ENCODE assay signal across 10 cellular contexts in the genomic region with DNA sequence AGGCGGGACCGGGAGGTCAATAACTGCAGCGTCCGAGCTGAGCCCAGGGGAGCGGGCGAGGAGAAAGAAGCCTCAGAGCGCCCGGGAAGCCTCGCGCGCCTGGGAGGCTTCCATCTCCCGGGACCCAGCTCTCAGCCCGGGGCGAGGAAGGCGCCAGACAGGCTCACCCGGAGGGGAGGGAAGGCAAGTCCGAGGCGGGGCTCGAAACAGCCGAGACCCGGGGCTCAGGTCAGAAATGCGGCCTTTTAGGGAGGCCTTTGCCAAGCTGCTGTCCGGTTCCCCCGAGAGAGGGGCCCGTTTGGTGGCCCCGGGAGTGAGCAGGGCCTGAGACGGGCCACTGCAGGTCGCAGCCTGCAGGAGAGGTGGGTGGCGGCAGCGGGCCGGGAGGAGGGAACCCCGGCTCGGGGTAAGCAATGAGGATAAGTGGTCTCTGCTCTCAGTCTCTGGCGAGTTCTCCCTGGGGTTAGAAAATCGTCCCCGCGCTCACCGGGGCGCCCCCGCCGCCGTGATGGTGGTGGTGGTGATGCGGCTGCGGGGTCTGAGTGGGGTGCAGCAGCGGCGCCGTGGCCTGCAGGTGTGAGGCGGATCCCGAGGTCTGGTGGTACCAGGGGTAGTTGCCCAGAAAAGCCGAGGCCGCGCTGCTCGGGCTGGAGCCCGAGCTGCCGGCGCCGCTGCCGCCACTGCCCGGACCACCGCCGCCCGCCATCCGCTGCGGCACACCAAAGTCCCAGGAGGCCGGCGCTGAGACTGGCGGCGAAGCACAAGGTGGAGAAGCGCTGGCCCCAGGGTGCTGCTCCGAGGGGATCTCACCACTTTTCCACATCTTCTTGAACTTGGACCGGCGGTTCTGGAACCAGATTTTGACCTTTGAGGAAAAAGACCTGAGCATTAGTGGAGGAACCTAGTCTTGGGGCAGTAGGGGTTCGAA. TPM values are rescaled to one million over a fixed set of nuclear protein-coding genes. Genes with fewer than 3 reads are reported as not detected.
DNase-seq lines count a peak whose midpoint lies in the region; ATAC-seq lines count a peak whose summit lies in the region.
"Had no signal": no experiment of that assay in that cellular context is flagged by ENCODE, and none has a peak within 500 bp of the region (broad histone marks: within the 10 kb centered on the region; RNA-seq: fewer than 3 reads in every experiment).

No MANE protein-coding gene starts in this region.

- no peaks in the 10 kb centered on the region for H3K36me3 ChIP-seq in ACC112 (ENCODE audit: insufficient read depth, low read length)
- H3K36me3 ChIP-seq: left lung had no signal

- POLR2A ChIA-PET in activated CD4-positive, alpha-beta memory T cell treated with anti-CD3 and anti-CD28 coated beads, Interleukin-2, amount 10 ng/mL, durations not matched to agents 7 days and 5 days (lab: Charles Lee): interaction anchor here (0.6 kb wide), 1 partner anchor 15 kb away, joined by 3 read pairs; a partner anchor contains a TSS

- H3K27ac Mint-ChIP-seq in activated CD4-positive, alpha-beta memory T cell treated with anti-CD3 and anti-CD28 coated beads, Interleukin-2, amount 10 ng/mL, durations not matched to agents 7 days and 5 days: peak overlapping the region; percentile 18
- peak overlapping the region in 3 of 6 donors; percentile 35 to 88 (median 70) for H3K27ac Mint-ChIP-seq in immature natural killer cell

- no peaks in the 10 kb centered on the region for H3K9me3 Mint-ChIP-seq in activated CD4-positive, alpha-beta memory T cell treated with anti-CD3 and anti-CD28 coated beads, Interleukin-2, amount 10 ng/mL, durations not matched to agents 7 days and 5 days
- peaks cover 0 to 5% (median 0%) of the 10 kb centered on the region in 6 donors for H3K9me3 Mint-ChIP-seq in immature natural killer cell

- peaks cover 12% of the 10 kb centered on the region for H3K36me3 Mint-ChIP-seq in activated CD4-positive, alpha-beta memory T cell treated with anti-CD3 and anti-CD28 coated beads, Interleukin-2, amount 10 ng/mL, durations not matched to agents 7 days and 5 days (ENCODE audit: low read depth)
- H3K36me3 Mint-ChIP-seq in immature natural killer cell: peaks cover 0 to 5% (median 0%) of the 10 kb centered on the region in 3 donors

- H3K27me3 ChIP-seq in ACC112 (ENCODE audit: insufficient read depth, low read length): no peaks in the 10 kb centered on the region

- peaks cover 62% of the 10 kb centered on the region for H3K4me1 Mint-ChIP-seq in activated CD4-positive, alpha-beta memory T cell treated with anti-CD3 and anti-CD28 coated beads, Interleukin-2, amount 10 ng/mL, durations not matched to agents 7 days and 5 days
- peaks cover 54 to 74% of the 10 kb centered on the region in 2 donors for H3K4me1 Mint-ChIP-seq in immature natural killer cell

- DNase-seq in EH (ENCODE audit: low read depth) (peak; percentile 52), immature natural killer cell (peak in 1 of 3 donors; percentile 27), epidermal melanocyte (ENCODE audit: insufficient read length, low spot score) (no peak), DMS79 (lab: John Stamatoyannopoulos, UW) (no peak)
- DNase-seq in activated CD4-positive, alpha-beta memory T cell treated with anti-CD3 and anti-CD28 coated beads, Interleukin-2, amount 10 ng/mL, durations not matched to agents 7 days and 5 days: no peak
- DNase-seq: left lung, T-helper 9 cell had no signal

- H3K4me3 ChIP-seq in ACC112 (ENCODE audit: low read depth, low read length): peak overlapping the region; percentile 88
- H3K4me3 ChIP-seq: left lung had no signal

- peaks cover 16% of the 10 kb centered on the region for H3K79me2 ChIP-seq in ACC112 (ENCODE audit: control insufficient read depth, insufficient read depth, low read length, unreplicated experiment)

- CTCF ChIA-PET in activated CD4-positive, alpha-beta memory T cell treated with anti-CD3 and anti-CD28 coated beads, Interleukin-2, amount 10 ng/mL, durations not matched to agents 7 days and 5 days (lab: Charles Lee): interaction anchor here (5.3 kb wide), 1 partner anchor 14 kb away, joined by 39 read pairs; a partner anchor contains a TSS

- H3K27ac ChIP-seq in ACC112 (ENCODE audit: low read depth, low read length): peak overlapping the region; percentile 96; the same call in 1 of the 2 replicates
- H3K27ac ChIP-seq: left lung had no signal

- H3K27me3 Mint-ChIP-seq in activated CD4-positive, alpha-beta memory T cell treated with anti-CD3 and anti-CD28 coated beads, Interleukin-2, amount 10 ng/mL, durations not matched to agents 7 days and 5 days: peaks cover 79% of the 10 kb centered on the region
- peaks cover 47 to 84% (median 70%) of the 10 kb centered on the region in 3 donors for H3K27me3 Mint-ChIP-seq in immature natural killer cell (ENCODE audit: low read depth in 3 of 3)

- H3K4me3 Mint-ChIP-seq in activated CD4-positive, alpha-beta memory T cell treated with anti-CD3 and anti-CD28 coated beads, Interleukin-2, amount 10 ng/mL, durations not matched to agents 7 days and 5 days: no peak overlapping the region
- peak overlapping the region; percentile 42 to 93 (median 77) for H3K4me3 Mint-ChIP-seq in immature natural killer cell

- no peak for ATAC-seq in GM18511 (IDR thresholded peaks at IDR 0.05; ENCODE audit: unreplicated experiment)
- no peak for ATAC-seq in HG03460 (IDR thresholded peaks at IDR 0.05; ENCODE audit: unreplicated experiment)
- ATAC-seq: left lung had no signal

- peaks cover 28% of the 10 kb centered on the region for H3K4me1 ChIP-seq in ACC112 (ENCODE audit: control insufficient read depth, insufficient read depth, low read length, unreplicated experiment)

- H2AFZ ChIP-seq in ACC112 (ENCODE audit: low read length, unreplicated experiment): no peak overlapping the region

RNA-seq across cellular contexts. Expression of a gene that starts 2.4 kb away (rescaled TPM):
- total RNA-seq in activated CD4-positive, alpha-beta memory T cell treated with anti-CD3 and anti-CD28 coated beads, Interleukin-2, amount 10 ng/mL, durations not matched to agents 7 days and 5 days: not detected
- under 1 TPM in 2 of 3 donors, not detected in 1; 0.10 to 0.37 TPM for polyA plus RNA-seq in immature natural killer cell
- total RNA-seq: left lung had no signal

RNA-seq across cellular contexts. Expression of a gene that starts 15.0 kb away (rescaled TPM):
- total RNA-seq in activated CD4-positive, alpha-beta memory T cell treated with anti-CD3 and anti-CD28 coated beads, Interleukin-2, amount 10 ng/mL, durations not matched to agents 7 days and 5 days: under 1 TPM in 1 of 2 experiments, not detected in 1; 0.18 TPM
- polyA plus RNA-seq in immature natural killer cell: not detected
- total RNA-seq: left lung had no signal
